Comparison of ENCODE assay signal across 1 cellular context in genomic region chr12:102816816-102817434, GRCh38.
TF ChIP-seq lines count a peak whose summit lies in the region.

No MANE protein-coding gene starts in this region.

TF ChIP-seq in HepG2, 621 proteins besides CTCF, POLR2A, EP300 and RAD21 (continued from another document):
- TF ChIP-seq ZBTB46 (CRISPR knock-in tag; IDR thresholded peaks at IDR 0.05; ENCODE audit: borderline replicate concordance) (no peak), SKI (IDR thresholded peaks at IDR 0.05; ENCODE audit: partially characterized antibody) (no peak)
